In genomic region chr12:100199347-100200136, GRCh38 we compare ENCODE assay signal across 8 cellular contexts. TPM values are rescaled to one million over a fixed set of nuclear protein-coding genes. Genes with fewer than 3 reads are reported as not detected.
DNase-seq lines count a peak whose midpoint lies in the region; ATAC-seq and TF ChIP-seq lines count a peak whose summit lies in the region.

No MANE protein-coding gene starts in this region.

- H3K4me1 Mint-ChIP-seq in nephron, result peaks cover 17% of the 10 kb centered on the region
- H3K4me1 Mint-ChIP-seq in stimulated activated naive CD8-positive, alpha-beta T cell treated with anti-CD3 and anti-CD28 coated beads, Interleukin-15, amount 100 ng/mL, for 72 hours, result peaks cover 48% of the 10 kb centered on the region

- no peak for TF ChIP-seq POLR2A in esophagus muscularis mucosa (IDR thresholded peaks at IDR 0.05; ENCODE audit: low read depth)

- peak; percentile 87 for DNase-seq in NCI-H774 (lab: John Stamatoyannopoulos, UW)
- DNase-seq in activated CD8-positive, alpha-beta memory T cell treated with anti-CD3 and anti-CD28 coated beads, Interleukin-2, amount 50 U/mL, for 48 hours, result peak; percentile 86
- DNase-seq in esophagus muscularis mucosa (ENCODE audit: extremely low spot score), result no peak
- DNase-seq in stimulated activated naive CD8-positive, alpha-beta T cell treated with anti-CD3 and anti-CD28 coated beads, Interleukin-15, amount 100 ng/mL, for 72 hours, result peak; percentile 76 to 77

- H3K27ac Mint-ChIP-seq in nephron, result peak overlapping the region; percentile 87 to 98 (median 96)
- H3K27ac Mint-ChIP-seq in stimulated activated naive CD8-positive, alpha-beta T cell treated with anti-CD3 and anti-CD28 coated beads, Interleukin-15, amount 100 ng/mL, for 72 hours, result peak overlapping the region; percentile 99

- no peaks in the 10 kb centered on the region for H3K36me3 Mint-ChIP-seq in nephron (ENCODE audit: low read depth)

- H3K4me3 ChIP-seq in esophagus muscularis mucosa, result peak overlapping the region; percentile 80 to 91 (median 86)

- H3K4me1 ChIP-seq in esophagus muscularis mucosa, result peaks cover 21 to 51% (median 33%) of the 10 kb centered on the region in 4 donors

- H3K4me3 Mint-ChIP-seq in nephron, result peak overlapping the region; percentile 98 to 99 (median 99)
- peak overlapping the region; percentile 94 to 99 for H3K4me3 Mint-ChIP-seq in stimulated activated naive CD8-positive, alpha-beta T cell treated with anti-CD3 and anti-CD28 coated beads, Interleukin-15, amount 100 ng/mL, for 72 hours

- H3K36me3 ChIP-seq in esophagus muscularis mucosa, result peaks cover 0 to 20% (median 6%) of the 10 kb centered on the region in 4 donors

- H3K27ac ChIP-seq in C4-2B (peak overlapping the region; percentile 81), esophagus muscularis mucosa (replicated peaks in 1 of 4) (peak overlapping the region; percentile 82 to 93 (median 90))

- 2% methylated on average over 37 of the region's 78 CpGs for WGBS in esophagus muscularis mucosa

- TF ChIP-seq CTCF in C4-2B (conservative IDR thresholded peaks at IDR 0.05), result no peak
- TF ChIP-seq CTCF in esophagus muscularis mucosa (IDR thresholded peaks at IDR 0.05), result no peak
- TF ChIP-seq CTCF in nephron (IDR thresholded peaks at IDR 0.05; ENCODE audit: unreplicated experiment in 3 of 3), result no peak

- H3K27me3 ChIP-seq in esophagus muscularis mucosa, result no peaks in the 10 kb centered on the region

- H3K27me3 Mint-ChIP-seq in nephron (ENCODE audit: low read depth), result peaks cover 20% of the 10 kb centered on the region
- H3K27me3 Mint-ChIP-seq in stimulated activated naive CD8-positive, alpha-beta T cell treated with anti-CD3 and anti-CD28 coated beads, Interleukin-15, amount 100 ng/mL, for 72 hours, result no peaks in the 10 kb centered on the region

- ATAC-seq in GM19324 (IDR thresholded peaks at IDR 0.05; ENCODE audit: low FRiP score, unreplicated experiment) (peak; percentile 83), HG03439 (IDR thresholded peaks at IDR 0.05; ENCODE audit: unreplicated experiment) (peak; percentile 68)
- ATAC-seq in stimulated activated naive CD8-positive, alpha-beta T cell treated with anti-CD3 and anti-CD28 coated beads, Interleukin-15, amount 100 ng/mL, for 72 hours, result peak; percentile 80

- intact Hi-C loops in esophagus muscularis mucosa (cut with DNase I), result loop anchor here (5.0 kb wide), 1 partner anchor 52 kb away; no protein-coding TSS in a partner anchor

- TF ChIP-seq EP300 in esophagus muscularis mucosa (IDR thresholded peaks at IDR 0.05), result no peak

- H3K9me3 Mint-ChIP-seq in nephron, result no peaks in the 10 kb centered on the region
- H3K9me3 Mint-ChIP-seq in stimulated activated naive CD8-positive, alpha-beta T cell treated with anti-CD3 and anti-CD28 coated beads, Interleukin-15, amount 100 ng/mL, for 72 hours, result no peaks in the 10 kb centered on the region

- H3K9me3 ChIP-seq in esophagus muscularis mucosa, result no peaks in the 10 kb centered on the region

RNA-seq across cellular contexts. Expression of gene ACTR6, which starts 1.1 kb away (rescaled TPM):
- total RNA-seq in esophagus muscularis mucosa, result 10 to 100 TPM in 3 of 4 donors, 1 to 10 TPM in 1; 9.6 to 14.2 (median 13.3) TPM

RNA-seq across cellular contexts. Expression of gene BLTP3B, which starts 56.9 kb away (rescaled TPM):
- total RNA-seq in esophagus muscularis mucosa, result 10 to 100 TPM; 37.7 to 49.1 (median 43.2) TPM
